17 cellular contexts compared by ENCODE assay signal in genomic region chr22:50676211-50676636, GRCh38. TPM values are rescaled to one million over a fixed set of nuclear protein-coding genes. Genes with fewer than 3 reads are reported as not detected.
DNase-seq lines count a peak whose midpoint lies in the region; ATAC-seq and TF ChIP-seq lines count a peak whose summit lies in the region.
"Had no signal": no experiment of that assay in that cellular context is flagged by ENCODE, and none has a peak within 500 bp of the region (broad histone marks: within the 10 kb centered on the region; RNA-seq: fewer than 3 reads in every experiment).

No MANE protein-coding gene starts in this region.

- no peaks in the 10 kb centered on the region for H3K9me2 ChIP-seq in PC-9 (ENCODE audit: insufficient read depth)

- peak overlapping the region; percentile 75 for H3K4me2 ChIP-seq in BLaER1
- H3K4me2 ChIP-seq in PC-9 = peak overlapping the region; percentile 77
- peak overlapping the region; percentile 22 for H3K4me2 ChIP-seq in parathyroid adenoma (ENCODE audit: low read length)
- H3K4me2 ChIP-seq: KMS-11 had no signal

- no peak overlapping the region for H3K27ac Mint-ChIP-seq in effector memory CD8-positive, alpha-beta T cell

- DNase-seq in PC-9 (no peak), iPS-NIHi11 (ENCODE audit: low spot score) (peak; percentile 3), HuH-7 (ENCODE audit: low spot score) (no peak), putamen (ENCODE audit: low spot score) (no peak)
- no peak for DNase-seq in activated CD4-positive, alpha-beta T cell treated with anti-CD3 and anti-CD28 coated beads, Interleukin-2, amount 50 U/mL, for 48 hours
- no peak for DNase-seq in effector memory CD8-positive, alpha-beta T cell
- DNase-seq: activated CD4-positive, alpha-beta T cell treated with anti-CD3 and anti-CD28 coated beads, Interleukin-2, amount 50 U/mL, for 4 hours; activated gamma-delta T cell; DMS 273 treated with DMSO at 0.1 percent for 48 hours; NCI-H1417 treated with DMSO at 0.1 percent for 48 hours; NCI-H2227 treated with DMSO at 0.1 percent for 48 hours; SJCRH30 had no signal

- no TSS peak for BruUV-seq in PC-9 (replicated peaks; lab: Mats Ljungman, UMichigan)

- peak overlapping the region in 1 of 2 donors; percentile 2 for H3K4me3 Mint-ChIP-seq in effector memory CD8-positive, alpha-beta T cell

- CTCF ChIA-PET in PC-9 (lab: Charles Lee) = interaction anchor here (0.5 to 0.6 kb wide), 3 partner anchors 14 to 56 kb away, joined by 4 read pairs; partner anchors contain the start of gene ARSA

- H3K79me2 ChIP-seq in PC-9 (ENCODE audit: low read depth) (peaks cover 4% of the 10 kb centered on the region; the same call in 1 of the 2 replicates), parathyroid adenoma (no peaks in the 10 kb centered on the region)

- H3K27ac ChIP-seq in BLaER1 (no peak overlapping the region), PC-9 (no peak overlapping the region), parathyroid adenoma (no peak overlapping the region)
- H3K27ac ChIP-seq: KMS-11, prostate gland, SJCRH30, thoracic aorta had no signal

- intact Hi-C loops in PC-9 (cut with micrococcal nuclease; ENCODE audit: unreplicated experiment) = no loop called here

- H4K20me1 ChIP-seq in BLaER1 (peaks cover 49% of the 10 kb centered on the region), PC-9 (ENCODE audit: insufficient read depth) (0 out of 2 replicates have a peak, but pooled peaks cover 3% of the 10 kb centered on the region)

- H3K27me3 Mint-ChIP-seq in effector memory CD8-positive, alpha-beta T cell = peaks cover 34 to 42% of the 10 kb centered on the region in 2 donors

- H3K4me3 ChIP-seq in BLaER1 (peak overlapping the region; percentile 81; the same call in 1 of the 2 replicates), PC-9 (no peak overlapping the region), parathyroid adenoma (ENCODE audit: low read depth, low read length) (no peak overlapping the region)
- H3K4me3 ChIP-seq: prostate gland, SJCRH30, thoracic aorta had no signal

- H3K9me3 ChIP-seq in BLaER1 = peaks cover 19% of the 10 kb centered on the region
- H3K9me3 ChIP-seq in PC-9 (ENCODE audit: insufficient read depth, low read depth) = no peaks in the 10 kb centered on the region
- no peaks in the 10 kb centered on the region for H3K9me3 ChIP-seq in parathyroid adenoma (ENCODE audit: control insufficient read depth, low read length)
- H3K9me3 ChIP-seq: prostate gland, SJCRH30, thoracic aorta had no signal

- TF ChIP-seq CTCF in PC-9 (conservative IDR thresholded peaks at IDR 0.05) = no peak
- TF ChIP-seq CTCF in parathyroid adenoma (IDR thresholded peaks at IDR 0.05) = no peak

- no peaks in the 10 kb centered on the region for H3K9me3 Mint-ChIP-seq in effector memory CD8-positive, alpha-beta T cell

- H2AFZ ChIP-seq in PC-9 (no peak overlapping the region), parathyroid adenoma (no peak overlapping the region)

- H3K4me1 Mint-ChIP-seq in effector memory CD8-positive, alpha-beta T cell (ENCODE audit: low read depth in 2 of 2) = peaks cover 6 to 9% of the 10 kb centered on the region in 2 donors

- H3K36me3 Mint-ChIP-seq in effector memory CD8-positive, alpha-beta T cell (ENCODE audit: insufficient read depth) = peaks cover 6% of the 10 kb centered on the region

- H3F3A ChIP-seq in PC-9 (ENCODE audit: insufficient read depth, low read depth) = peaks cover 20% of the 10 kb centered on the region; the same call in 1 of the 2 replicates

- peaks cover 49% of the 10 kb centered on the region for H3K36me3 ChIP-seq in BLaER1
- H3K36me3 ChIP-seq in PC-9 (ENCODE audit: low read depth) = no peaks in the 10 kb centered on the region
- no peaks in the 10 kb centered on the region for H3K36me3 ChIP-seq in parathyroid adenoma (ENCODE audit: control insufficient read depth, insufficient read depth, low read length)
- H3K36me3 ChIP-seq: prostate gland, SJCRH30, thoracic aorta had no signal

- no peak overlapping the region for H3K9ac ChIP-seq in BLaER1
- H3K9ac ChIP-seq in parathyroid adenoma = no peak overlapping the region
- H3K9ac ChIP-seq: KMS-11 had no signal

- H3K4me1 ChIP-seq in BLaER1 (peaks cover 39% of the 10 kb centered on the region), PC-9 (replicated peaks; ENCODE audit: insufficient read depth) (peaks cover 15% of the 10 kb centered on the region; the same call in 1 of the 2 replicates), parathyroid adenoma (no peaks in the 10 kb centered on the region)
- H3K4me1 ChIP-seq: SJCRH30 had no signal

- H3K27me3 ChIP-seq in BLaER1 (no peaks in the 10 kb centered on the region), PC-9 (ENCODE audit: insufficient read depth, low read depth) (no peaks in the 10 kb centered on the region), parathyroid adenoma (ENCODE audit: control insufficient read depth, insufficient read depth, low read length) (no peaks in the 10 kb centered on the region)
- H3K27me3 ChIP-seq: SJCRH30 had no signal

- ATAC-seq in effector memory CD8-positive, alpha-beta T cell (replicated peaks) = no peak

- POLR2A ChIA-PET in PC-9 (lab: Charles Lee; ENCODE audit: unreplicated experiment) = no interaction called here

RNA-seq across cellular contexts. Expression of gene SHANK3, which starts 3.6 kb away (rescaled TPM):
- total RNA-seq in PC-9 (2021) = 5.8 and 7.6 TPM in 2 replicates

RNA-seq across cellular contexts. Expression of gene ARSA, which starts 48.3 kb away (rescaled TPM):
- 16.6 and 23.7 TPM in 2 replicates for total RNA-seq in PC-9 (2021)

Comparison
In these comparisons a context has a peak if more than half of its experiments do, and no peak if none do; other contexts are left out.
1. H3K4me2 ChIP-seq: peak in every context shown above with its lines; median percentile 77 in PC-9; 75 in BLaER1; 22 in parathyroid adenoma.